ENCODE assay signal across 9 cellular contexts in the genomic region with DNA sequence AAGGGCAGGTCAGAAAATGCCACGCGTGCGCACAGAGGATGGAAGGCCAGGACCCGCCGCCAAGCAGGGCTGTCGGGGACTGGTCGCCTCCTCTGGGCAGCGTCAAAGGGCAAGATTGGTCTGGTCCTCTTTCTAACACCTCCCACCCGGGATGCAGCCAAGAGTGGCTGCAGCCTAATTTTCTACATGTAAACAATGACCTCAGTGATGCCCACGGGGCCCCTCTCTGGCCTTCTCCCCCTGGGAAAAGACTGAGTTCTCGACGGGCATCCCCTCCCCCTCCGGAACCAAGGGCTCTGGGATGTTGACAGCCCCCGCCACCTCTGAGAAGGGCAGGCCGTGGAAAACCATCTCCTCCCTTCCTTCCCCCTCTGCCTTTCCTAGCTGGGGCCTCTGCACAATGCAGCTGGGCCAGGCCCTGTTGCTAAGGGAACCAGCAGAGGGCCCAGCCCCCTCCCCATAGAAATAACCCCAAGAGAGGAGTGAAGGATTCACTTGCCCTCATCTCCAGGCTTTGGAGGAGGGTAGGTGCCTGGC.
DNase-seq lines count a peak whose midpoint lies in the region; ATAC-seq and TF ChIP-seq lines count a peak whose summit lies in the region.
"Had no signal": no experiment of that assay in that cellular context is flagged by ENCODE, and none has a peak within 500 bp of the region (broad histone marks: within the 10 kb centered on the region; RNA-seq: fewer than 3 reads in every experiment).

No MANE protein-coding gene starts in this region.

- no peaks in the 10 kb centered on the region for H3K9me3 ChIP-seq in HUES48 (ENCODE audit: control insufficient read depth, insufficient read depth, low read length)
- H3K9me3 ChIP-seq in right cardiac atrium (ENCODE audit: control insufficient read depth, low read length) = no peaks in the 10 kb centered on the region
- no peaks in the 10 kb centered on the region for H3K9me3 ChIP-seq in tibial artery
- H3K9me3 ChIP-seq: pancreas had no signal

- H3K27ac ChIP-seq in HUES48 (ENCODE audit: low read depth, low read length) (peak overlapping the region; percentile 74), right cardiac atrium (ENCODE audit: low read length) (peak overlapping the region; percentile 42), tibial artery (peak overlapping the region; percentile 68 to 77)

- ATAC-seq in right cardiac atrium = peak; percentile 4 to 38

- no peak for TF ChIP-seq CTCF in tibial artery (IDR thresholded peaks at IDR 0.05)

- DNase-seq in SK-N-DZ (ENCODE audit: low spot score) (peak; percentile 47), right cardiac atrium (peak; percentile 51 to 77 (median 77)), tibial artery (peak; percentile 28 to 77), Kasumi-1 (lab: John Stamatoyannopoulos, UW) (no peak), T-helper 9 cell (no peak)
- no peak for DNase-seq in activated T-cell treated with anti-CD3 and anti-CD28 coated beads, Interleukin-2, amount 50 U/mL, for 1 hour
- DNase-seq: T-helper 2 cell had no signal

- 44% methylated on average over 15 of the region's 15 CpGs for WGBS in right cardiac atrium

- H3K9ac ChIP-seq in HUES48 (ENCODE audit: low read depth, low read length) = no peak overlapping the region

- H3K36me3 ChIP-seq in HUES48 (ENCODE audit: control insufficient read depth, insufficient read depth, low read length) (no peaks in the 10 kb centered on the region), tibial artery (no peaks in the 10 kb centered on the region)
- H3K36me3 ChIP-seq: pancreas had no signal

- H3K4me3 ChIP-seq in HUES48 (ENCODE audit: low read depth, low read length) (no peak overlapping the region), right cardiac atrium (ENCODE audit: low read length) (no peak overlapping the region), tibial artery (no peak overlapping the region)
- H3K4me3 ChIP-seq: pancreas had no signal

- peaks cover 41% of the 10 kb centered on the region for H3K4me1 ChIP-seq in HUES48 (ENCODE audit: control insufficient read depth, insufficient read depth, low read length)
- H3K4me1 ChIP-seq in right cardiac atrium (ENCODE audit: control insufficient read depth, insufficient read depth, low read length) = peaks cover 11% of the 10 kb centered on the region
- peaks cover 0 to 42% (median 24%) of the 10 kb centered on the region in 4 donors for H3K4me1 ChIP-seq in tibial artery

- intact Hi-C loops in right cardiac atrium (cut with DNase I) (loop anchor here (2.0 to 10.0 kb wide), 5 partner anchors 70 to 274 kb away; a partner anchor contains a TSS), tibial artery (cut with DNase I; ENCODE audit: low total_unique reads) (no loop called here)

- no peaks in the 10 kb centered on the region for H3K27me3 ChIP-seq in HUES48 (ENCODE audit: control insufficient read depth, insufficient read depth, low read length)
- no peaks in the 10 kb centered on the region for H3K27me3 ChIP-seq in right cardiac atrium (ENCODE audit: control insufficient read depth, insufficient read depth)
- no peaks in the 10 kb centered on the region for H3K27me3 ChIP-seq in tibial artery
- H3K27me3 ChIP-seq: pancreas had no signal

Comparison
In these comparisons a context has a peak if more than half of its experiments do, and no peak if none do; other contexts are left out.
1. DNase-seq: peak in SK-N-DZ (single experiment), right cardiac atrium (3 of 3) and tibial artery (2 of 2); none in Kasumi-1 (0 of 2), T-helper 9 cell (single experiment) and activated T-cell treated with anti-CD3 and anti-CD28 coated beads, Interleukin-2, amount 50 U/mL, for 1 hour (single experiment).
2. Peak in every context shown above with its lines, with median percentiles within 50 percentile points of each other: H3K27ac ChIP-seq.